In the genomic region with DNA sequence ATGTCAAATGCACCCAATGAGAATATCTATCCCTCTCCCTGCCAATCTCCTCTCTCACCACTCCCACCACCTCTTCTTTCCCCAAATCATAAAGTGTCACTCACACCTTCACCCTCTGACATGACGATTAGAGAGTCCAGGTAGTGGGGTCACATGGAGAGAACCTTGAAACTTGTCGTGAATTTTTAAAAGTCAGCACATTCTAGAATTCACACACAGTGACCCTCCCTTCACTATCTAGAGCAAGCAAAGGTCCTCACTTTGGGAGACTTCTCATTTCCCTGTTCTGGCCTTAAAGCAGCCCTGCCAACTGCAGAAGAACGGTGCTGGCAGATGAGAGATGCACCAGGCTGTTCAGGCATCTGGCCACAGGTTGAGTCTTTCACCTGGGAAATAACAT, we compare ENCODE assay signal across 9 cellular contexts.
DNase-seq lines count a peak whose midpoint lies in the region; ATAC-seq lines count a peak whose summit lies in the region.
"Had no signal": no experiment of that assay in that cellular context is flagged by ENCODE, and none has a peak within 500 bp of the region (broad histone marks: within the 10 kb centered on the region; RNA-seq: fewer than 3 reads in every experiment).

No MANE protein-coding gene starts in this region.

- peaks cover 46% of the 10 kb centered on the region for H3K36me3 Mint-ChIP-seq in T-helper 2 cell treated with Interferon-gamma antibody and Interleukin-4, amounts not matched to agents 5 μg/mL and 100 μg/mL, for 36 hours (ENCODE audit: low read depth)
- H3K36me3 Mint-ChIP-seq in T-cell: peaks cover 42% of the 10 kb centered on the region
- peaks cover 25% of the 10 kb centered on the region for H3K36me3 Mint-ChIP-seq in stimulated activated effector memory CD8-positive, alpha-beta T cell treated with anti-CD3 and anti-CD28 coated beads, Interleukin-12 subunit alpha, Interleukin-12 subunit beta, amount 100 ng/mL, for 72 hours

- POLR2A ChIA-PET in T-cell (lab: Charles Lee): no interaction called here

- H3K9me3 Mint-ChIP-seq in T-helper 2 cell treated with Interferon-gamma antibody and Interleukin-4, amounts not matched to agents 5 μg/mL and 100 μg/mL, for 36 hours: no peaks in the 10 kb centered on the region
- H3K9me3 Mint-ChIP-seq in T-cell: no peaks in the 10 kb centered on the region
- no peaks in the 10 kb centered on the region for H3K9me3 Mint-ChIP-seq in stimulated activated effector memory CD8-positive, alpha-beta T cell treated with anti-CD3 and anti-CD28 coated beads, Interleukin-12 subunit alpha, Interleukin-12 subunit beta, amount 100 ng/mL, for 72 hours

- peaks cover 42% of the 10 kb centered on the region for H3K4me1 Mint-ChIP-seq in T-helper 2 cell treated with Interferon-gamma antibody and Interleukin-4, amounts not matched to agents 5 μg/mL and 100 μg/mL, for 36 hours (ENCODE audit: low read depth)
- peaks cover 94 to 97% (median 97%) of the 10 kb centered on the region in 3 donors for H3K4me1 Mint-ChIP-seq in T-cell
- H3K4me1 Mint-ChIP-seq in stimulated activated effector memory CD8-positive, alpha-beta T cell treated with anti-CD3 and anti-CD28 coated beads, Interleukin-12 subunit alpha, Interleukin-12 subunit beta, amount 100 ng/mL, for 72 hours: peaks cover 81% of the 10 kb centered on the region

- DNase-seq in T-helper 2 cell treated with Interferon-gamma antibody and Interleukin-4, amounts not matched to agents 5 μg/mL and 100 μg/mL, for 36 hours (ENCODE audit: low spot score): no peak
- DNase-seq in T-helper 2 cell: no peak
- DNase-seq in T-cell: peak in 1 of 34 experiments; percentile 1
- no peak for DNase-seq in epithelial cell of prostate (ENCODE audit: low read depth, low spot score)
- DNase-seq in stimulated activated effector memory CD8-positive, alpha-beta T cell treated with anti-CD3 and anti-CD28 coated beads, Interleukin-12 subunit alpha, Interleukin-12 subunit beta, amount 100 ng/mL, for 72 hours (ENCODE audit: low spot score in 2 of 2): no peak
- DNase-seq in stimulated activated CD4-positive, alpha-beta T cell treated with anti-CD3 and anti-CD28 coated beads, Interleukin-12 subunit alpha, Interleukin-12 subunit beta, amount 100 ng/mL, for 4 hours: no peak
- DNase-seq in DMS79 treated with DMSO at 0.1 percent for 48 hours (lab: John Stamatoyannopoulos, UW): no peak
- DNase-seq: anterior cingulate cortex had no signal

- peak overlapping the region; percentile 60 for H3K4me3 Mint-ChIP-seq in T-helper 2 cell treated with Interferon-gamma antibody and Interleukin-4, amounts not matched to agents 5 μg/mL and 100 μg/mL, for 36 hours
- H3K4me3 Mint-ChIP-seq in T-cell: peak overlapping the region; percentile 48 to 55 (median 49)
- H3K4me3 Mint-ChIP-seq in stimulated activated effector memory CD8-positive, alpha-beta T cell treated with anti-CD3 and anti-CD28 coated beads, Interleukin-12 subunit alpha, Interleukin-12 subunit beta, amount 100 ng/mL, for 72 hours: no peak overlapping the region

- H3K27ac Mint-ChIP-seq in T-helper 2 cell treated with Interferon-gamma antibody and Interleukin-4, amounts not matched to agents 5 μg/mL and 100 μg/mL, for 36 hours: peak overlapping the region; percentile 70
- H3K27ac Mint-ChIP-seq in T-cell: peak overlapping the region; percentile 41 to 74
- peak overlapping the region; percentile 71 for H3K27ac Mint-ChIP-seq in stimulated activated effector memory CD8-positive, alpha-beta T cell treated with anti-CD3 and anti-CD28 coated beads, Interleukin-12 subunit alpha, Interleukin-12 subunit beta, amount 100 ng/mL, for 72 hours

- H3K27me3 Mint-ChIP-seq in T-helper 2 cell treated with Interferon-gamma antibody and Interleukin-4, amounts not matched to agents 5 μg/mL and 100 μg/mL, for 36 hours (ENCODE audit: low read depth): no peaks in the 10 kb centered on the region
- H3K27me3 Mint-ChIP-seq in T-cell: no peaks in the 10 kb centered on the region

- H3K27ac ChIP-seq in epithelial cell of prostate: peak overlapping the region; percentile 99

- CTCF ChIA-PET in T-cell (lab: Charles Lee): interaction anchor here in 1 of 2 donors (1.1 kb wide), 1 partner anchor 19 kb away, joined by 3 read pairs; no protein-coding TSS in a partner anchor

- ATAC-seq in T-cell (replicated peaks in 1 of 4): peak in 1 of 4 experiments; percentile 31
- no peak for ATAC-seq in stimulated activated effector memory CD8-positive, alpha-beta T cell treated with anti-CD3 and anti-CD28 coated beads, Interleukin-12 subunit alpha, Interleukin-12 subunit beta, amount 100 ng/mL, for 72 hours
- ATAC-seq in HG03025 (IDR thresholded peaks at IDR 0.05; ENCODE audit: low FRiP score, unreplicated experiment): no peak
